ENCODE assay signal across 2 cellular contexts in genomic region chr4:52036875-52037274, GRCh38.
TF ChIP-seq lines count a peak whose summit lies in the region.

No MANE protein-coding gene starts in this region.

TF ChIP-seq in GM23338, 12 proteins besides CTCF, POLR2A, EP300 and RAD21 (continued from another document):
- TF ChIP-seq, protein P1, sequence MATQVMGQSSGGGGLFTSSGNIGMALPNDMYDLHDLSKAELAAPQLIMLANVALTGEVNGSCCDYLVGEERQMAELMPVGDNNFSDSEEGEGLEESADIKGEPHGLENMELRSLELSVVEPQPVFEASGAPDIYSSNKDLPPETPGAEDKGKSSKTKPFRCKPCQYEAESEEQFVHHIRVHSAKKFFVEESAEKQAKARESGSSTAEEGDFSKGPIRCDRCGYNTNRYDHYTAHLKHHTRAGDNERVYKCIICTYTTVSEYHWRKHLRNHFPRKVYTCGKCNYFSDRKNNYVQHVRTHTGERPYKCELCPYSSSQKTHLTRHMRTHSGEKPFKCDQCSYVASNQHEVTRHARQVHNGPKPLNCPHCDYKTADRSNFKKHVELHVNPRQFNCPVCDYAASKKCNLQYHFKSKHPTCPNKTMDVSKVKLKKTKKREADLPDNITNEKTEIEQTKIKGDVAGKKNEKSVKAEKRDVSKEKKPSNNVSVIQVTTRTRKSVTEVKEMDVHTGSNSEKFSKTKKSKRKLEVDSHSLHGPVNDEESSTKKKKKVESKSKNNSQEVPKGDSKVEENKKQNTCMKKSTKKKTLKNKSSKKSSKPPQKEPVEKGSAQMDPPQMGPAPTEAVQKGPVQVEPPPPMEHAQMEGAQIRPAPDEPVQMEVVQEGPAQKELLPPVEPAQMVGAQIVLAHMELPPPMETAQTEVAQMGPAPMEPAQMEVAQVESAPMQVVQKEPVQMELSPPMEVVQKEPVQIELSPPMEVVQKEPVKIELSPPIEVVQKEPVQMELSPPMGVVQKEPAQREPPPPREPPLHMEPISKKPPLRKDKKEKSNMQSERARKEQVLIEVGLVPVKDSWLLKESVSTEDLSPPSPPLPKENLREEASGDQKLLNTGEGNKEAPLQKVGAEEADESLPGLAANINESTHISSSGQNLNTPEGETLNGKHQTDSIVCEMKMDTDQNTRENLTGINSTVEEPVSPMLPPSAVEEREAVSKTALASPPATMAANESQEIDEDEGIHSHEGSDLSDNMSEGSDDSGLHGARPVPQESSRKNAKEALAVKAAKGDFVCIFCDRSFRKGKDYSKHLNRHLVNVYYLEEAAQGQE (IDR thresholded peaks at IDR 0.05; ENCODE audit: unreplicated experiment): no peak
- no peak for TF ChIP-seq ZNF114 (CRISPR knock-in tag; IDR thresholded peaks at IDR 0.05)
- no peak for TF ChIP-seq ETS1 (IDR thresholded peaks at IDR 0.05)
- no peak for TF ChIP-seq NANOG (IDR thresholded peaks at IDR 0.05; ENCODE audit: borderline replicate concordance)
TF ChIP-seq in GM23338: peak in this region for 0.

TF ChIP-seq in WTC11, 78 proteins besides CTCF, POLR2A, EP300 and RAD21 (continued from another document):
- TF ChIP-seq GRHL2 (CRISPR knock-in tag; IDR thresholded peaks at IDR 0.05; ENCODE audit: insufficient replicate concordance, severe bottlenecking) (no peak), CREM (CRISPR knock-in tag; IDR thresholded peaks at IDR 0.05) (no peak), ZNF425 (CRISPR knock-in tag; conservative IDR thresholded peaks at IDR 0.05) (no peak), NR1H2 (CRISPR knock-in tag; IDR thresholded peaks at IDR 0.05) (no peak), SP1 (CRISPR knock-in tag; conservative IDR thresholded peaks at IDR 0.05) (no peak), ZNF423 (CRISPR knock-in tag; IDR thresholded peaks at IDR 0.05) (no peak), ELF4 (CRISPR knock-in tag; IDR thresholded peaks at IDR 0.05; ENCODE audit: low read depth) (no peak), NR2C2 (CRISPR knock-in tag; IDR thresholded peaks at IDR 0.05) (no peak), PRDM15 (CRISPR knock-in tag; IDR thresholded peaks at IDR 0.05) (no peak), ZNF532 (CRISPR knock-in tag; IDR thresholded peaks at IDR 0.05; ENCODE audit: borderline replicate concordance) (no peak)
- TF ChIP-seq, protein P2, sequence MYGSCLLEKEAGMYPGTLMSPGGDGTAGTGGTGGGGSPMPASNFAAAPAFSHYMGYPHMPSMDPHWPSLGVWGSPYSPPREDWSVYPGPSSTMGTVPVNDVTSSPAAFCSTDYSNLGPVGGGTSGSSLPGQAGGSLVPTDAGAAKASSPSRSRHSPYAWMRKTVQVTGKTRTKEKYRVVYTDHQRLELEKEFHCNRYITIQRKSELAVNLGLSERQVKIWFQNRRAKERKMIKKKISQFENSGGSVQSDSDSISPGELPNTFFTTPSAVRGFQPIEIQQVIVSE (CRISPR knock-in tag; IDR thresholded peaks at IDR 0.05; ENCODE audit: borderline replicate concordance): no peak
- TF ChIP-seq, protein P3, sequence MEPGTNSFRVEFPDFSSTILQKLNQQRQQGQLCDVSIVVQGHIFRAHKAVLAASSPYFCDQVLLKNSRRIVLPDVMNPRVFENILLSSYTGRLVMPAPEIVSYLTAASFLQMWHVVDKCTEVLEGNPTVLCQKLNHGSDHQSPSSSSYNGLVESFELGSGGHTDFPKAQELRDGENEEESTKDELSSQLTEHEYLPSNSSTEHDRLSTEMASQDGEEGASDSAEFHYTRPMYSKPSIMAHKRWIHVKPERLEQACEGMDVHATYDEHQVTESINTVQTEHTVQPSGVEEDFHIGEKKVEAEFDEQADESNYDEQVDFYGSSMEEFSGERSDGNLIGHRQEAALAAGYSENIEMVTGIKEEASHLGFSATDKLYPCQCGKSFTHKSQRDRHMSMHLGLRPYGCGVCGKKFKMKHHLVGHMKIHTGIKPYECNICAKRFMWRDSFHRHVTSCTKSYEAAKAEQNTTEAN (CRISPR knock-in tag; IDR thresholded peaks at IDR 0.05): no peak
